In genomic region chr15:98792117-98792516, GRCh38 we compare ENCODE assay signal across 28 cellular contexts.
"Had no signal": no experiment of that assay in that cellular context is flagged by ENCODE, and none has a peak within 500 bp of the region (broad histone marks: within the 10 kb centered on the region; RNA-seq: fewer than 3 reads in every experiment).

No MANE protein-coding gene starts in this region.

- H3K4me3 Mint-ChIP-seq: immature natural killer cell; naive thymus-derived CD8-positive, alpha-beta T cell; nephron; neural crest cell; stimulated activated memory B cell treated with anti-CD40 and anti-IgM and Interleukin-4, amounts not matched to agents 10 μg/mL and 1 μg/mL and 100 μg/mL, for 72 hours had no signal

- ATAC-seq: left colon; left lung; lower lobe of right lung; naive thymus-derived CD8-positive, alpha-beta T cell; right lobe of liver; stimulated activated memory B cell treated with anti-CD40 and anti-IgM and Interleukin-4, amounts not matched to agents 10 μg/mL and 1 μg/mL and 100 μg/mL, for 72 hours had no signal

- H3K27ac ChIP-seq: left lung, lower lobe of right lung, parathyroid adenoma, right atrium auricular region, right lobe of liver, suprapubic skin, thoracic aorta, uterus had no signal

- FAIRE-seq: kidney had no signal

- H3K27me3 Mint-ChIP-seq: naive thymus-derived CD8-positive, alpha-beta T cell; progenitor cell of endocrine pancreas; stimulated activated memory B cell treated with anti-CD40 and anti-IgM and Interleukin-4, amounts not matched to agents 10 μg/mL and 1 μg/mL and 100 μg/mL, for 72 hours had no signal

- H3K36me3 ChIP-seq: left lung, lower lobe of right lung, right atrium auricular region, right lobe of liver, suprapubic skin, thoracic aorta, tibial artery, uterus had no signal

- H3K4me1 ChIP-seq: right lobe of liver had no signal

- H3K9me3 ChIP-seq: left lung, lower lobe of right lung, right atrium auricular region, right lobe of liver, suprapubic skin, thoracic aorta, tibial artery, uterus had no signal

- H3K36me3 Mint-ChIP-seq: immature natural killer cell; stimulated activated memory B cell treated with anti-CD40 and anti-IgM and Interleukin-4, amounts not matched to agents 10 μg/mL and 1 μg/mL and 100 μg/mL, for 72 hours had no signal

- H3K9me3 Mint-ChIP-seq: naive thymus-derived CD8-positive, alpha-beta T cell; nephron; neural crest cell; stimulated activated memory B cell treated with anti-CD40 and anti-IgM and Interleukin-4, amounts not matched to agents 10 μg/mL and 1 μg/mL and 100 μg/mL, for 72 hours had no signal

- H3K27ac Mint-ChIP-seq: immature natural killer cell; progenitor cell of endocrine pancreas; stimulated activated memory B cell treated with anti-CD40 and anti-IgM and Interleukin-4, amounts not matched to agents 10 μg/mL and 1 μg/mL and 100 μg/mL, for 72 hours had no signal

- H2AFZ ChIP-seq: parathyroid adenoma had no signal

- H3K4me2 ChIP-seq: smooth muscle cell had no signal

- DNase-seq: hypothalamus; immature natural killer cell; kidney; left colon; left lung; lower lobe of right lung; mammary epithelial cell; mesenchymal stem cell; naive thymus-derived CD8-positive, alpha-beta T cell; occipital lobe; right lobe of liver; stimulated activated CD4-positive, alpha-beta T cell treated with anti-CD3 and anti-CD28 coated beads, Interleukin-1b, Interleukin-23, amount 100 ng/mL, for 48 hours; stimulated activated CD4-positive, alpha-beta T cell treated with anti-CD3 and anti-CD28 coated beads, Interleukin-2, amount 100 ng/mL, for 48 hours; stimulated activated CD4-positive, alpha-beta T cell treated with anti-CD3 and anti-CD28 coated beads, Interleukin-4, amount 100 ng/mL, for 4 hours; stimulated activated CD8-positive, alpha-beta memory T cell treated with anti-CD3 and anti-CD28 coated beads, Interleukin-4, amount 100 ng/mL, for 48 hours; stimulated activated naive CD4-positive, alpha-beta T cell treated with Interleukin-2 at 50 U/mL for 16 hours; tibial artery; trophoblast cell; uterus had no signal

- H3K4me3 ChIP-seq: left lung, lower lobe of right lung, right atrium auricular region, right lobe of liver, smooth muscle cell, suprapubic skin, thoracic aorta, tibial artery, uterus had no signal

- H3K27me3 ChIP-seq: left lung, right atrium auricular region, right lobe of liver, suprapubic skin, tibial artery, uterus had no signal
